ENCODE assay signal across 9 cellular contexts in genomic region chr3:183449391-183449790, GRCh38. TPM values are rescaled to one million over a fixed set of nuclear protein-coding genes. Genes with fewer than 3 reads are reported as not detected.
DNase-seq lines count a peak whose midpoint lies in the region; ATAC-seq and TF ChIP-seq lines count a peak whose summit lies in the region.
"Had no signal": no experiment of that assay in that cellular context is flagged by ENCODE, and none has a peak within 500 bp of the region (broad histone marks: within the 10 kb centered on the region; RNA-seq: fewer than 3 reads in every experiment).

No MANE protein-coding gene starts in this region.

- no peak overlapping the region for H3K4me3 Mint-ChIP-seq in activated CD8-positive, alpha-beta T cell treated with anti-CD3 and anti-CD28 coated beads for 36 hours

- TF ChIP-seq EP300 in upper lobe of left lung (IDR thresholded peaks at IDR 0.05) = no peak

- peaks cover 10% of the 10 kb centered on the region for H3K4me1 Mint-ChIP-seq in activated CD8-positive, alpha-beta T cell treated with anti-CD3 and anti-CD28 coated beads for 36 hours (ENCODE audit: low read depth)

- no peak for TF ChIP-seq POLR2A in upper lobe of left lung (IDR thresholded peaks at IDR 0.05)

- H3K9me3 Mint-ChIP-seq in activated CD8-positive, alpha-beta T cell treated with anti-CD3 and anti-CD28 coated beads for 36 hours = peaks cover 3% of the 10 kb centered on the region

- H3K4me1 ChIP-seq in mesodermal cell (ENCODE audit: control insufficient read depth, insufficient read depth, low read length, poor library complexity, severe bottlenecking) (peaks cover 7% of the 10 kb centered on the region), upper lobe of left lung (peaks cover 12 to 18% (median 15%) of the 10 kb centered on the region in 4 donors)

- 33 to 63% methylated on average over 1 of the region's 4 CpGs for WGBS in mesodermal cell (ENCODE audit: insufficient coverage in 2 of 2), 2 experiments
- 24 to 27% methylated on average over 4 of the region's 4 CpGs for whole genome bisulfite sequencing in upper lobe of left lung, 2 donors

- ATAC-seq in upper lobe of left lung (ENCODE audit: low FRiP score in 2 of 2) (no peak), HG03520 (IDR thresholded peaks at IDR 0.05; ENCODE audit: unreplicated experiment) (no peak)
- no peak for ATAC-seq in activated CD8-positive, alpha-beta T cell treated with anti-CD3 and anti-CD28 coated beads for 36 hours

- H3K4me3 ChIP-seq in BJ (ENCODE audit: low read depth, low read length) = no peak overlapping the region
- peak overlapping the region; percentile 1 for H3K4me3 ChIP-seq in mesodermal cell (ENCODE audit: extremely low read depth, insufficient read depth, low read length, poor library complexity, severe bottlenecking)
- no peak overlapping the region for H3K4me3 ChIP-seq in upper lobe of left lung
- H3K4me3 ChIP-seq: SJSA1 had no signal

- DNase-seq in BJ (ENCODE audit: low read depth) (no peak), Kasumi-1 (lab: John Stamatoyannopoulos, UW) (peak; percentile 30 to 35), dedifferentiated amniotic fluid mesenchymal stem cell (ENCODE audit: extremely low spot score) (peak; percentile 15), upper lobe of left lung (no peak)
- no peak for DNase-seq in activated CD8-positive, alpha-beta T cell treated with anti-CD3 and anti-CD28 coated beads for 36 hours
- no peak for DNase-seq in activated effector memory CD4-positive, alpha-beta T cell treated with anti-CD3 and anti-CD28 coated beads, Interleukin-2, amount 50 U/mL, for 16 hours

- intact Hi-C loops in activated CD8-positive, alpha-beta T cell treated with anti-CD3 and anti-CD28 coated beads for 36 hours (cut with micrococcal nuclease) = no loop called here

- H3K27ac Mint-ChIP-seq in activated CD8-positive, alpha-beta T cell treated with anti-CD3 and anti-CD28 coated beads for 36 hours = no peak overlapping the region

- CTCF ChIA-PET in BJ (lab: Yijun Ruan, JAX) = interaction anchor here (0.6 kb wide), 1 partner anchor 64 kb away, joined by 3 read pairs; no protein-coding TSS in a partner anchor
- CTCF ChIA-PET in activated CD8-positive, alpha-beta T cell treated with anti-CD3 and anti-CD28 coated beads for 36 hours (lab: Charles Lee) = interaction anchor here (1.1 kb wide), 2 partner anchors 20 to 34 kb away, joined by 3 to 4 read pairs; no protein-coding TSS in a partner anchor

- H3K36me3 Mint-ChIP-seq in activated CD8-positive, alpha-beta T cell treated with anti-CD3 and anti-CD28 coated beads for 36 hours (ENCODE audit: low read depth) = no peaks in the 10 kb centered on the region

- no peaks in the 10 kb centered on the region for H3K9me3 ChIP-seq in mesodermal cell (ENCODE audit: control insufficient read depth, low read length)
- no peaks in the 10 kb centered on the region for H3K9me3 ChIP-seq in upper lobe of left lung
- H3K9me3 ChIP-seq: SJSA1 had no signal

- no peaks in the 10 kb centered on the region for H3K27me3 Mint-ChIP-seq in activated CD8-positive, alpha-beta T cell treated with anti-CD3 and anti-CD28 coated beads for 36 hours

- H3K27me3 ChIP-seq in BJ (ENCODE audit: control insufficient read depth, insufficient read depth, low read length) (no peaks in the 10 kb centered on the region), upper lobe of left lung (no peaks in the 10 kb centered on the region)
- H3K27me3 ChIP-seq: SJSA1 had no signal

- TF ChIP-seq CTCF in BJ (IDR thresholded peaks at IDR 0.05; ENCODE audit: insufficient read depth, low read depth, low read length) (peak; percentile 18; the same call in 1 of the 2 replicates), upper lobe of left lung (IDR thresholded peaks at IDR 0.05) (no peak)
- no peak for TF ChIP-seq CTCF in activated CD8-positive, alpha-beta T cell treated with anti-CD3 and anti-CD28 coated beads for 36 hours (IDR thresholded peaks at IDR 0.05)

- no peak overlapping the region for H3K27ac ChIP-seq in mesodermal cell (ENCODE audit: low read depth, low read length, severe bottlenecking)
- peak overlapping the region in 1 of 4 donors; percentile 46 for H3K27ac ChIP-seq in upper lobe of left lung
- H3K27ac ChIP-seq: SJSA1 had no signal

- no peaks in the 10 kb centered on the region for H3K36me3 ChIP-seq in BJ (ENCODE audit: control insufficient read depth, insufficient read depth, low read length)
- peaks cover 32% of the 10 kb centered on the region for H3K36me3 ChIP-seq in mesodermal cell (ENCODE audit: control insufficient read depth, insufficient read depth, low read length)
- H3K36me3 ChIP-seq in upper lobe of left lung = peaks cover 0 to 12% (median 7%) of the 10 kb centered on the region in 4 donors

- POLR2A ChIA-PET in BJ (lab: Charles Lee) = no interaction called here
- POLR2A ChIA-PET in activated CD8-positive, alpha-beta T cell treated with anti-CD3 and anti-CD28 coated beads for 36 hours (lab: Charles Lee) = interaction anchor here (2.1 kb wide), 1 partner anchor 21 kb away, joined by 6 read pairs; the partner anchor contains the start of gene MCF2L2

RNA-seq across cellular contexts. Expression of gene MCF2L2, which starts 21.0 kb away (rescaled TPM):
- polyA plus RNA-seq in BJ (2011; rRNA removed) = 0.05 and 0.11 TPM in 2 replicates
- polyA minus RNA-seq in BJ (2011; rRNA and poly(A)+ RNA removed) = 0.05 and 0.15 TPM in 2 replicates
- 6.5 TPM for polyA plus RNA-seq in mesodermal cell (2013, experiment 1 of 2)
- polyA plus RNA-seq in mesodermal cell (2013, experiment 2 of 2) = 5.0 TPM
- total RNA-seq in upper lobe of left lung = 1 to 10 TPM in 4 of 6 donors, under 1 TPM in 2; 0.22 to 2.0 (median 1.2) TPM
- 1 to 10 TPM; 3.5 to 3.7 TPM for total RNA-seq in activated CD8-positive, alpha-beta T cell treated with anti-CD3 and anti-CD28 coated beads for 36 hours

Comparison
In these comparisons a context has a peak if more than half of its experiments do, and no peak if none do; other contexts are left out.
1. DNase-seq: peak in Kasumi-1 (2 of 2) and dedifferentiated amniotic fluid mesenchymal stem cell (single experiment); none in BJ (single experiment), upper lobe of left lung (0 of 2), activated CD8-positive, alpha-beta T cell treated with anti-CD3 and anti-CD28 coated beads for 36 hours (single experiment) and activated effector memory CD4-positive, alpha-beta T cell treated with anti-CD3 and anti-CD28 coated beads, Interleukin-2, amount 50 U/mL, for 16 hours (single experiment).